Comparison of ENCODE assay signal across 24 cellular contexts in the genomic region with DNA sequence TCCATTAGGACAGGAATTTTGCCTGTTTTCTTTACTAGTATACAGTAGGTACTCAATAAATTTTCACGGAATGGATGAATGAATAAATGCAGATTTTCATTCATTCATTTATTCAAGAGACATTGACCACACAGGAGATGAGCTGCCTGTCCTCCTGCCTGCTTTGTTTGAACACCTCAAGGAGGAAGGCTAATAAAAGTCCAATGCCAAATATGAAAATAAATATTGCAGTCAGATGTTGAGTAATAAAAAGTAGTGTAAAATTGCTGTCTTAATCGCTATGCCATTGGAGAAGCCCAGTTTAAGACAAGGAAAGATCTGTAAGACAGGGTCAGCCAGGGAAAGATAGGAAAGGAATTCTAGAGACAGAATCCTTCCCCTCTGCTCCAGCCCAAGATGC.
"Had no signal": no experiment of that assay in that cellular context is flagged by ENCODE, and none has a peak within 500 bp of the region (broad histone marks: within the 10 kb centered on the region; RNA-seq: fewer than 3 reads in every experiment).

No MANE protein-coding gene starts in this region.

- H3K27ac Mint-ChIP-seq: dendritic cell treated with granulocyte-macrophage colony-stimulating factor and Interleukin-4, amounts not matched to agents 40 ng/mL and 50 ng/mL, for 4 days; endodermal cell; mesothelial cell of epicardium; naive B cell had no signal

- H3K4me3 ChIP-seq: colonic mucosa, esophagus squamous epithelium, gastrocnemius medialis, heart right ventricle, left lung, lower lobe of right lung, mucosa of descending colon had no signal

- H3K9me3 ChIP-seq: colonic mucosa, esophagus squamous epithelium, gastrocnemius medialis, heart right ventricle, left lung, lower lobe of right lung, mucosa of descending colon had no signal

- ATAC-seq: effector memory CD8-positive, alpha-beta T cell; esophagus mucosa; gastrocnemius medialis; heart right ventricle; left cardiac atrium; left lung; left ventricle myocardium superior; lower lobe of right lung; mucosa of descending colon had no signal

- H3K4me3 Mint-ChIP-seq: dendritic cell treated with granulocyte-macrophage colony-stimulating factor and Interleukin-4, amounts not matched to agents 40 ng/mL and 50 ng/mL, for 4 days; effector memory CD8-positive, alpha-beta T cell; endodermal cell; mesothelial cell of epicardium had no signal

- H3K27me3 Mint-ChIP-seq: effector memory CD8-positive, alpha-beta T cell had no signal

- DNase-seq: colonic mucosa; cortex of kidney; effector CD8-positive, alpha-beta T cell; effector memory CD8-positive, alpha-beta T cell; endodermal cell; erythroblast; esophagus squamous epithelium; foreskin fibroblast; foreskin melanocyte; gastrocnemius medialis; glutamatergic neuron; head of caudate nucleus; heart right ventricle; hippocampal formation; left cardiac atrium; left lung; left ventricle myocardium superior; lower lobe of right lung; mesenchymal stem cell; mucosa of descending colon; naive B cell had no signal

- H3K36me3 Mint-ChIP-seq: mesothelial cell of epicardium had no signal

- H3K9me3 Mint-ChIP-seq: effector memory CD8-positive, alpha-beta T cell; endodermal cell; mesothelial cell of epicardium had no signal
